2 cellular contexts compared by ENCODE assay signal in genomic region chr19:11264452-11265176, GRCh38.
TF ChIP-seq lines count a peak whose summit lies in the region.

No MANE protein-coding gene starts in this region.

TF ChIP-seq in IMR-90, 13 proteins besides CTCF, POLR2A, EP300 and RAD21:
- no peak for TF ChIP-seq FOS (IDR thresholded peaks at IDR 0.05; ENCODE audit: low read depth, low read length)
- no peak for TF ChIP-seq MAFK (IDR thresholded peaks at IDR 0.05; ENCODE audit: low read depth, low read length)
- TF ChIP-seq MXI1 (IDR thresholded peaks at IDR 0.05; ENCODE audit: borderline replicate concordance, low read depth, low read length), result no peak
- TF ChIP-seq RFX5 (IDR thresholded peaks at IDR 0.05; ENCODE audit: low read depth, low read length), result no peak
- no peak for TF ChIP-seq ELK1 (IDR thresholded peaks at IDR 0.05; ENCODE audit: borderline replicate concordance, low read depth, low read length)
- TF ChIP-seq BHLHE40 (IDR thresholded peaks at IDR 0.05; ENCODE audit: low read depth, low read length), result no peak
TF ChIP-seq in IMR-90: peak in this region for 0.

TF ChIP-seq in liver, 16 proteins besides CTCF, POLR2A, EP300 and RAD21:
- peak in 1 of 2 donors; percentile 33 for TF ChIP-seq GABPA (IDR thresholded peaks at IDR 0.05 in 1 of 2, conservative IDR thresholded peaks at IDR 0.05 in 1 of 2)
- peak; percentile 46 for TF ChIP-seq NR2F2 (IDR thresholded peaks at IDR 0.05)
- no peak for TF ChIP-seq FOXA1 (IDR thresholded peaks at IDR 0.05)
TF ChIP-seq in liver: peak in this region for 2.
